In the genomic region with DNA sequence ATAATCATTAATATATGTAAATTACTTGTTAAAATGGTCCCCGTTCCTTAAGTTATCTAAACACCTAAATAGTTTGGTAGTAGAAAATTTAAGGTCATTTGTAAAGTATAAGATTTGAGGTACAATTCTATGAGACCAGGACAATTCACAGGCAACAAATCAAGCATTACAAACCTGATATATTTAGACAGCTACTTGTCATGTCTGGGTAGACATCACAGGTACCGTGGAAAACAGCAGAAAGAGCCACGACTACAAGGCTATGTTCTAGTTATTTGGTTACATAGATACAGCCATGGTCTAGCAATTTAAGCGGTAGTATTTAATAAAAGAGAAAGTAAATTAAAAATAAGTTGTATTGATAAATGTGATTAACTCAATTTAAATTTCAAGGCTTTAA, we compare ENCODE assay signal across 9 cellular contexts.
"Had no signal": no experiment of that assay in that cellular context is flagged by ENCODE, and none has a peak within 500 bp of the region (broad histone marks: within the 10 kb centered on the region; RNA-seq: fewer than 3 reads in every experiment).

No MANE protein-coding gene starts in this region.

- H3K27ac Mint-ChIP-seq: HFFc6 had no signal

- FAIRE-seq: HTR-8/SVneo, K562 had no signal

- H3K9me3 Mint-ChIP-seq: HFFc6 had no signal

- ATAC-seq: HCT116, K562 had no signal

- H3K27ac ChIP-seq: GM23248 had no signal

- H2AFZ ChIP-seq: GM23248 had no signal

- H3K4me3 Mint-ChIP-seq: HFFc6 had no signal

- H3K9ac ChIP-seq: GM23248 had no signal

- H3K9me3 ChIP-seq: HAP-1 had no signal

- DNase-seq: GM23248, GOT3, H7, HFFc6, KG1 had no signal

- H3K36me3 ChIP-seq: HAP-1 had no signal

- H3K4me3 ChIP-seq: GM23248, HAP-1, K562 had no signal

- H3K4me1 ChIP-seq: HAP-1 had no signal
